In the genomic region with DNA sequence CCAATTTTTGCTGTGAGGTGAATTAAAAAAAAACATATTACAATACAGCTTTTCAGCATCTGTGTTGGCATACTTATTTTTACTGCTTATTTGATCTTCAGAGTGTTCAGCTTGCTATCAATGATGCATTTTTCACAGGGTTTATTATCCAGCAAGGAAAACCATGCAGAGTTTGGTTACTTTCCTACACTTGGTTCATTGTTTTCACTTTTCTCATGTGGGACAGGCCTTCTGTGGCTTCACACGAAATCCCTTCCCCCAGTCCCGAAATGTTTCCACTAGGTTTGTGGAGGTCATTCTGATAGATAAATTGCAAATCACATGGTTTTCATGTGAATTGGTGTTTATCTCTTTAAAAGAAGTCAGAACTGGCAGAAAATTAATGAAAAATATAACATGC, we compare ENCODE assay signal across 24 cellular contexts.
"Had no signal": no experiment of that assay in that cellular context is flagged by ENCODE, and none has a peak within 500 bp of the region (broad histone marks: within the 10 kb centered on the region; RNA-seq: fewer than 3 reads in every experiment).

No MANE protein-coding gene starts in this region.

- H3K4me2 ChIP-seq: KMS-11 had no signal

- H3K27ac Mint-ChIP-seq: IgD-negative memory B cell had no signal

- H3K4me3 Mint-ChIP-seq: IgD-negative memory B cell had no signal

- H3K4me3 ChIP-seq: K562, SJCRH30, SK-N-MC had no signal

- H3K27ac ChIP-seq: KMS-11, SJCRH30, SK-N-MC had no signal

- DNase-seq: Kasumi-1, MV-4-11, NCI-H1048, NCI-H1105, NCI-H1417, NCI-H1436 treated with DMSO at 0.1 percent for 48 hours, NCI-H187, NCI-H2029, NCI-H2081 treated with DMSO at 0.1 percent for 48 hours, NCI-H2171, NCI-H226, NCI-H446, NCI-H510A, NCI-H524 treated with DMSO at 0.1 percent for 48 hours, NCI-H774, SHP77 treated with DMSO at 0.1 percent for 48 hours, SJCRH30 had no signal

- H3K27me3 ChIP-seq: SJCRH30 had no signal

- ATAC-seq: HepG2, K562, Panc1, Right ventricle myocardium inferior had no signal

- H3K27me3 Mint-ChIP-seq: IgD-negative memory B cell had no signal

- H3K9me3 ChIP-seq: SJCRH30 had no signal

- H3K36me3 ChIP-seq: SJCRH30 had no signal

- H3K4me1 Mint-ChIP-seq: IgD-negative memory B cell had no signal

- H3K9me3 Mint-ChIP-seq: IgD-negative memory B cell had no signal

- H3K9ac ChIP-seq: KMS-11 had no signal

- H3K4me1 ChIP-seq: SJCRH30 had no signal
